Comparison of ENCODE assay signal across 1 cellular context in the genomic region with DNA sequence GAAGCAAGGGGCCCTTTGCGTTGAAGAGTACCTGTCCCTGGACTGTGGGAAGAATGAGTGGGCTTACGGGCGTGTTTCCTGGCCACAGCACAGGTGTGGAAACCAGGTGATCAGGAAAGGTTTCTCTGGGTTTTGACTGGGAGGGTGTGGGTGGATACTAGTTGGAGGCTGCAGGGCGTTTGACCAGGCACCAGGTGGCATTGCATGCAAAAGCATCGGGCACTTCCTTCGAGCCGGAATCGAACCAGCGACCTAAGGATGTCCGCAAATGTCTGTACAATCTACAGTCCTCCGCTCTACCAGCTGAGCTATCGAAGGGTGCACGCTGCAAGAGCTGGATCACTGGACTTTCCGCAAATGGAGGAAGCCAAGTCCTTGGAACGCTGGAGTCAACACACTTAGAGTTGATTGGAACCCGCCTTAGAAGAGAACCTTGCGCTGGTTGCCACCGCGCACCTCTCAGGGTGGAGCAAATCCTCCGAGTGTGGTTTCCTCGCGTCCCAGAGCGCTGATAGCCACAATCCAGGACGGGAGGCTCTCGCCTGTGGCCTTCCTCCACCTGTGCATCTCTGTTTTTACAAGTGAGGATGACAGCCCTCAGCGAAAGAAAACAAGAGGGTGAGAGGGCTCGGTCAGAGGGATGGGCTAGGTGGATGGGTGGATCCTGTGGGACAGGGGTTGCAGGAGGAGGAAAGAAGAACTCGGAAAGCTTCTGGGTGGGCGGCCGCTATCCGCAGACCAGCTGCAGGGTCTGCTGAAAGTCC.
TF ChIP-seq lines count a peak whose summit lies in the region.

No MANE protein-coding gene starts in this region.

TF ChIP-seq in A549, 52 proteins besides CTCF, POLR2A, EP300 and RAD21 (continued from another document):
- TF ChIP-seq, protein P1, sequence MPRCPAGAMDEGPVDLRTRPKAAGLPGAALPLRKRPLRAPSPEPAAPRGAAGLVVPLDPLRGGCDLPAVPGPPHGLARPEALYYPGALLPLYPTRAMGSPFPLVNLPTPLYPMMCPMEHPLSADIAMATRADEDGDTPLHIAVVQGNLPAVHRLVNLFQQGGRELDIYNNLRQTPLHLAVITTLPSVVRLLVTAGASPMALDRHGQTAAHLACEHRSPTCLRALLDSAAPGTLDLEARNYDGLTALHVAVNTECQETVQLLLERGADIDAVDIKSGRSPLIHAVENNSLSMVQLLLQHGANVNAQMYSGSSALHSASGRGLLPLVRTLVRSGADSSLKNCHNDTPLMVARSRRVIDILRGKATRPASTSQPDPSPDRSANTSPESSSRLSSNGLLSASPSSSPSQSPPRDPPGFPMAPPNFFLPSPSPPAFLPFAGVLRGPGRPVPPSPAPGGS (IDR thresholded peaks at IDR 0.05): no peak
- no peak for TF ChIP-seq RNF2 (IDR thresholded peaks at IDR 0.05; ENCODE audit: borderline replicate concordance, low read depth)
- TF ChIP-seq HOXB13 (CRISPR knock-in tag; IDR thresholded peaks at IDR 0.05; ENCODE audit: low read depth): no peak
- no peak for TF ChIP-seq ZNF302 (CRISPR knock-in tag; IDR thresholded peaks at IDR 0.05)
- TF ChIP-seq PHF8 (IDR thresholded peaks at IDR 0.05; ENCODE audit: borderline replicate concordance, low read depth): no peak
- TF ChIP-seq FOSL2 (IDR thresholded peaks at IDR 0.05): no peak
- no peak for TF ChIP-seq FOSL2 (CRISPR knock-in tag; IDR thresholded peaks at IDR 0.05)
- TF ChIP-seq HEYL (CRISPR knock-in tag; IDR thresholded peaks at IDR 0.05): no peak
- peak; percentile 76 for TF ChIP-seq SMC3 (IDR thresholded peaks at IDR 0.05)
- TF ChIP-seq RARB (CRISPR knock-in tag; IDR thresholded peaks at IDR 0.05): no peak
- TF ChIP-seq NPAS2 (CRISPR knock-in tag; IDR thresholded peaks at IDR 0.05; ENCODE audit: borderline replicate concordance): no peak
- TF ChIP-seq FOSB (CRISPR knock-in tag; IDR thresholded peaks at IDR 0.05): no peak
- TF ChIP-seq HOXA7 (CRISPR knock-in tag; IDR thresholded peaks at IDR 0.05): no peak
- TF ChIP-seq CHD4 (IDR thresholded peaks at IDR 0.05; ENCODE audit: borderline replicate concordance): no peak
- TF ChIP-seq POLR2AphosphoS2 (conservative IDR thresholded peaks at IDR 0.05; ENCODE audit: low read length): no peak
- TF ChIP-seq NR3C1 (IDR thresholded peaks at IDR 0.05): no peak
- TF ChIP-seq HDAC2 (IDR thresholded peaks at IDR 0.05): no peak
- no peak for TF ChIP-seq JUNB (IDR thresholded peaks at IDR 0.05)
- peak; percentile 33; the same call in 1 of the 2 replicates for TF ChIP-seq GATA3 (IDR thresholded peaks at IDR 0.05; ENCODE audit: borderline replicate concordance)
- no peak for TF ChIP-seq MAZ (IDR thresholded peaks at IDR 0.05; ENCODE audit: borderline replicate concordance, low read depth, low read length)
- TF ChIP-seq, protein P2, sequence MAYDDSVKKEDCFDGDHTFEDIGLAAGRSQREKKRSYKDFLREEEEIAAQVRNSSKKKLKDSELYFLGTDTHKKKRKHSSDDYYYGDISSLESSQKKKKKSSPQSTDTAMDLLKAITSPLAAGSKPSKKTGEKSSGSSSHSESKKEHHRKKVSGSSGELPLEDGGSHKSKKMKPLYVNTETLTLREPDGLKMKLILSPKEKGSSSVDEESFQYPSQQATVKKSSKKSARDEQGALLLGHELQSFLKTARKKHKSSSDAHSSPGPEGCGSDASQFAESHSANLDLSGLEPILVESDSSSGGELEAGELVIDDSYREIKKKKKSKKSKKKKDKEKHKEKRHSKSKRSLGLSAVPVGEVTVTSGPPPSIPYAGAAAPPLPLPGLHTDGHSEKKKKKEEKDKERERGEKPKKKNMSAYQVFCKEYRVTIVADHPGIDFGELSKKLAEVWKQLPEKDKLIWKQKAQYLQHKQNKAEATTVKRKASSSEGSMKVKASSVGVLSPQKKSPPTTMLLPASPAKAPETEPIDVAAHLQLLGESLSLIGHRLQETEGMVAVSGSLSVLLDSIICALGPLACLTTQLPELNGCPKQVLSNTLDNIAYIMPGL (CRISPR knock-in tag; IDR thresholded peaks at IDR 0.05; ENCODE audit: borderline replicate concordance): peak; percentile 83; the same call in 1 of the 2 replicates
- TF ChIP-seq, protein P3, sequence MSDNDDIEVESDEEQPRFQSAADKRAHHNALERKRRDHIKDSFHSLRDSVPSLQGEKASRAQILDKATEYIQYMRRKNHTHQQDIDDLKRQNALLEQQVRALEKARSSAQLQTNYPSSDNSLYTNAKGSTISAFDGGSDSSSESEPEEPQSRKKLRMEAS (IDR thresholded peaks at IDR 0.05): peak; percentile 86
- no peak for TF ChIP-seq ZFP36 (IDR thresholded peaks at IDR 0.05; ENCODE audit: borderline replicate concordance, partially characterized antibody)
